In genomic region chr13:60611523-60611922, GRCh38 we compare ENCODE assay signal across 4 cellular contexts.
"Had no signal": no experiment of that assay in that cellular context is flagged by ENCODE, and none has a peak within 500 bp of the region (broad histone marks: within the 10 kb centered on the region; RNA-seq: fewer than 3 reads in every experiment).

No MANE protein-coding gene starts in this region.

- H3K4me3 ChIP-seq: GM23338 had no signal

- ATAC-seq: GM23338 had no signal

- DNase-seq: H9, HCEC 1CT, KBM-7 had no signal
